2 cellular contexts compared by ENCODE assay signal in the genomic region with DNA sequence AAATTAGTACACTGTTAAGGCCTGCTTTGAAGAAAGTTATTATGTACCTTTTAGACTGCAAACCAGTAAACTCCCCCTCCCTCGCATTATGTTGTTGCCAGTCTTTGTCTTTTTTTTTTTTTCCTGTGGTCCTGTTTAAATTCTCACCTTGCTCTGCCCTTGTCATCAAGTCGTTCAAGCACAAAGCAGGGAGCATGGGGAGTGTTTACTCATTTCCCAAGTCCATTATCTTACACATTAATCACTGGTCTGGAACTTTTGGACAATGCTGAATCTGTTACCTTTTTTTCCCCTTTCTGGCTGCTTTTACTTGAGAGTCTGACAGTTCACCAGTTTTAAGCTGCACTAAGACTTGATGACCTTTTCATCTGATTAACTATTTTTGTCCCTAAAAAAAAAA.
TF ChIP-seq lines count a peak whose summit lies in the region.

No MANE protein-coding gene starts in this region.

TF ChIP-seq in GM23338, 12 proteins besides CTCF, POLR2A, EP300 and RAD21 (continues in another document):
- TF ChIP-seq CREB1 (CRISPR knock-in tag; IDR thresholded peaks at IDR 0.05; ENCODE audit: low read depth) (no peak), STAT1 (IDR thresholded peaks at IDR 0.05; ENCODE audit: unreplicated experiment) (no peak), NANOG (IDR thresholded peaks at IDR 0.05; ENCODE audit: borderline replicate concordance) (no peak), JUNB (IDR thresholded peaks at IDR 0.05; ENCODE audit: unreplicated experiment) (no peak), ZNF114 (CRISPR knock-in tag; IDR thresholded peaks at IDR 0.05) (no peak), EZH2 (IDR thresholded peaks at IDR 0.05; ENCODE audit: low read depth, unreplicated experiment) (no peak), POLR2AphosphoS5 (IDR thresholded peaks at IDR 0.05; ENCODE audit: low read depth) (no peak)
- TF ChIP-seq, protein P1, sequence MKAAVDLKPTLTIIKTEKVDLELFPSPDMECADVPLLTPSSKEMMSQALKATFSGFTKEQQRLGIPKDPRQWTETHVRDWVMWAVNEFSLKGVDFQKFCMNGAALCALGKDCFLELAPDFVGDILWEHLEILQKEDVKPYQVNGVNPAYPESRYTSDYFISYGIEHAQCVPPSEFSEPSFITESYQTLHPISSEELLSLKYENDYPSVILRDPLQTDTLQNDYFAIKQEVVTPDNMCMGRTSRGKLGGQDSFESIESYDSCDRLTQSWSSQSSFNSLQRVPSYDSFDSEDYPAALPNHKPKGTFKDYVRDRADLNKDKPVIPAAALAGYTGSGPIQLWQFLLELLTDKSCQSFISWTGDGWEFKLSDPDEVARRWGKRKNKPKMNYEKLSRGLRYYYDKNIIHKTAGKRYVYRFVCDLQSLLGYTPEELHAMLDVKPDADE (IDR thresholded peaks at IDR 0.05) = no peak
- TF ChIP-seq, protein P2, sequence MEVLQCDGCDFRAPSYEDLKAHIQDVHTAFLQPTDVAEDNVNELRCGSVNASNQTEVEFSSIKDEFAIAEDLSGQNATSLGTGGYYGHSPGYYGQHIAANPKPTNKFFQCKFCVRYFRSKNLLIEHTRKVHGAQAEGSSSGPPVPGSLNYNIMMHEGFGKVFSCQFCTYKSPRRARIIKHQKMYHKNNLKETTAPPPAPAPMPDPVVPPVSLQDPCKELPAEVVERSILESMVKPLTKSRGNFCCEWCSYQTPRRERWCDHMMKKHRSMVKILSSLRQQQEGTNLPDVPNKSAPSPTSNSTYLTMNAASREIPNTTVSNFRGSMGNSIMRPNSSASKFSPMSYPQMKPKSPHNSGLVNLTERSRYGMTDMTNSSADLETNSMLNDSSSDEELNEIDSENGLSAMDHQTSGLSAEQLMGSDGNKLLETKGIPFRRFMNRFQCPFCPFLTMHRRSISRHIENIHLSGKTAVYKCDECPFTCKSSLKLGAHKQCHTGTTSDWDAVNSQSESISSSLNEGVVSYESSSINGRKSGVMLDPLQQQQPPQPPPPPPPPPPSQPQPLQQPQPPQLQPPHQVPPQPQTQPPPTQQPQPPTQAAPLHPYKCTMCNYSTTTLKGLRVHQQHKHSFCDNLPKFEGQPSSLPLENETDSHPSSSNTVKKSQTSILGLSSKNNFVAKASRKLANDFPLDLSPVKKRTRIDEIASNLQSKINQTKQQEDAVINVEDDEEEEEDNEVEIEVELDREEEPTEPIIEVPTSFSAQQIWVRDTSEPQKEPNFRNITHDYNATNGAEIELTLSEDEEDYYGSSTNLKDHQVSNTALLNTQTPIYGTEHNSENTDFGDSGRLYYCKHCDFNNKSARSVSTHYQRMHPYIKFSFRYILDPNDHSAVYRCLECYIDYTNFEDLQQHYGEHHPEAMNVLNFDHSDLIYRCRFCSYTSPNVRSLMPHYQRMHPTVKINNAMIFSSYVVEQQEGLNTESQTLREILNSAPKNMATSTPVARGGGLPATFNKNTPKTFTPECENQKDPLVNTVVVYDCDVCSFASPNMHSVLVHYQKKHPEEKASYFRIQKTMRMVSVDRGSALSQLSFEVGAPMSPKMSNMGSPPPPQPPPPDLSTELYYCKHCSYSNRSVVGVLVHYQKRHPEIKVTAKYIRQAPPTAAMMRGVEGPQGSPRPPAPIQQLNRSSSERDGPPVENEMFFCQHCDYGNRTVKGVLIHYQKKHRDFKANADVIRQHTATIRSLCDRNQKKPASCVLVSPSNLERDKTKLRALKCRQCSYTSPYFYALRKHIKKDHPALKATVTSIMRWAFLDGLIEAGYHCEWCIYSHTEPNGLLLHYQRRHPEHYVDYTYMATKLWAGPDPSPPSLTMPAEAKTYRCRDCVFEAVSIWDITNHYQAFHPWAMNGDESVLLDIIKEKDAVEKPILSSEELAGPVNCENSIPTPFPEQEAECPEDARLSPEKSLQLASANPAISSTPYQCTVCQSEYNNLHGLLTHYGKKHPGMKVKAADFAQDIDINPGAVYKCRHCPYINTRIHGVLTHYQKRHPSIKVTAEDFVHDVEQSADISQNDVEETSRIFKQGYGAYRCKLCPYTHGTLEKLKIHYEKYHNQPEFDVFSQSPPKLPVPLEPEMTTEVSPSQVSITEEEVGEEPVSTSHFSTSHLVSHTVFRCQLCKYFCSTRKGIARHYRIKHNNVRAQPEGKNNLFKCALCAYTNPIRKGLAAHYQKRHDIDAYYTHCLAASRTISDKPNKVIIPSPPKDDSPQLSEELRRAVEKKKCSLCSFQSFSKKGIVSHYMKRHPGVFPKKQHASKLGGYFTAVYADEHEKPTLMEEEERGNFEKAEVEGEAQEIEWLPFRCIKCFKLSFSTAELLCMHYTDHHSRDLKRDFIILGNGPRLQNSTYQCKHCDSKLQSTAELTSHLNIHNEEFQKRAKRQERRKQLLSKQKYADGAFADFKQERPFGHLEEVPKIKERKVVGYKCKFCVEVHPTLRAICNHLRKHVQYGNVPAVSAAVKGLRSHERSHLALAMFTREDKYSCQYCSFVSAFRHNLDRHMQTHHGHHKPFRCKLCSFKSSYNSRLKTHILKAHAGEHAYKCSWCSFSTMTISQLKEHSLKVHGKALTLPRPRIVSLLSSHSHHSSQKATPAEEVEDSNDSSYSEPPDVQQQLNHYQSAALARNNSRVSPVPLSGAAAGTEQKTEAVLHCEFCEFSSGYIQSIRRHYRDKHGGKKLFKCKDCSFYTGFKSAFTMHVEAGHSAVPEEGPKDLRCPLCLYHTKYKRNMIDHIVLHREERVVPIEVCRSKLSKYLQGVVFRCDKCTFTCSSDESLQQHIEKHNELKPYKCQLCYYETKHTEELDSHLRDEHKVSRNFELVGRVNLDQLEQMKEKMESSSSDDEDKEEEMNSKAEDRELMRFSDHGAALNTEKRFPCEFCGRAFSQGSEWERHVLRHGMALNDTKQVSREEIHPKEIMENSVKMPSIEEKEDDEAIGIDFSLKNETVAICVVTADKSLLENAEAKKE (CRISPR knock-in tag; IDR thresholded peaks at IDR 0.05) = no peak
- TF ChIP-seq, protein P3, sequence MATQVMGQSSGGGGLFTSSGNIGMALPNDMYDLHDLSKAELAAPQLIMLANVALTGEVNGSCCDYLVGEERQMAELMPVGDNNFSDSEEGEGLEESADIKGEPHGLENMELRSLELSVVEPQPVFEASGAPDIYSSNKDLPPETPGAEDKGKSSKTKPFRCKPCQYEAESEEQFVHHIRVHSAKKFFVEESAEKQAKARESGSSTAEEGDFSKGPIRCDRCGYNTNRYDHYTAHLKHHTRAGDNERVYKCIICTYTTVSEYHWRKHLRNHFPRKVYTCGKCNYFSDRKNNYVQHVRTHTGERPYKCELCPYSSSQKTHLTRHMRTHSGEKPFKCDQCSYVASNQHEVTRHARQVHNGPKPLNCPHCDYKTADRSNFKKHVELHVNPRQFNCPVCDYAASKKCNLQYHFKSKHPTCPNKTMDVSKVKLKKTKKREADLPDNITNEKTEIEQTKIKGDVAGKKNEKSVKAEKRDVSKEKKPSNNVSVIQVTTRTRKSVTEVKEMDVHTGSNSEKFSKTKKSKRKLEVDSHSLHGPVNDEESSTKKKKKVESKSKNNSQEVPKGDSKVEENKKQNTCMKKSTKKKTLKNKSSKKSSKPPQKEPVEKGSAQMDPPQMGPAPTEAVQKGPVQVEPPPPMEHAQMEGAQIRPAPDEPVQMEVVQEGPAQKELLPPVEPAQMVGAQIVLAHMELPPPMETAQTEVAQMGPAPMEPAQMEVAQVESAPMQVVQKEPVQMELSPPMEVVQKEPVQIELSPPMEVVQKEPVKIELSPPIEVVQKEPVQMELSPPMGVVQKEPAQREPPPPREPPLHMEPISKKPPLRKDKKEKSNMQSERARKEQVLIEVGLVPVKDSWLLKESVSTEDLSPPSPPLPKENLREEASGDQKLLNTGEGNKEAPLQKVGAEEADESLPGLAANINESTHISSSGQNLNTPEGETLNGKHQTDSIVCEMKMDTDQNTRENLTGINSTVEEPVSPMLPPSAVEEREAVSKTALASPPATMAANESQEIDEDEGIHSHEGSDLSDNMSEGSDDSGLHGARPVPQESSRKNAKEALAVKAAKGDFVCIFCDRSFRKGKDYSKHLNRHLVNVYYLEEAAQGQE (IDR thresholded peaks at IDR 0.05; ENCODE audit: unreplicated experiment) = no peak

TF ChIP-seq in H1, 55 proteins besides CTCF, POLR2A, EP300 and RAD21:
- no peak for TF ChIP-seq TEAD4 (IDR thresholded peaks at IDR 0.05; ENCODE audit: low read depth, low read length)
- TF ChIP-seq YY1 (IDR thresholded peaks at IDR 0.05; ENCODE audit: low read depth, low read length) = no peak
- no peak for TF ChIP-seq PHF8 (conservative IDR thresholded peaks at IDR 0.05; ENCODE audit: low read depth, low read length)
- no peak for TF ChIP-seq NANOG (IDR thresholded peaks at IDR 0.05; ENCODE audit: insufficient read depth, low read depth, low read length, poor library complexity, severe bottlenecking)
- no peak for TF ChIP-seq SIRT6 (IDR thresholded peaks at IDR 0.05; ENCODE audit: low read length)
- no peak for TF ChIP-seq POU5F1 (IDR thresholded peaks at IDR 0.05; ENCODE audit: low read depth, low read length)
- TF ChIP-seq TAF7 (optimal IDR thresholded peaks at IDR 0.05; ENCODE audit: borderline replicate concordance, low read depth, low read length) = no peak
- TF ChIP-seq JUND (IDR thresholded peaks at IDR 0.05; ENCODE audit: low read length) = no peak
- TF ChIP-seq KDM1A (IDR thresholded peaks at IDR 0.05; ENCODE audit: borderline replicate concordance, low read length) = no peak
- no peak for TF ChIP-seq BCL11A (IDR thresholded peaks at IDR 0.05; ENCODE audit: low read depth in 2 of 2, low read length in 2 of 2)
- TF ChIP-seq EZH2 (IDR thresholded peaks at IDR 0.05; ENCODE audit: low read depth, low read length, severe bottlenecking) = no peak
- no peak for TF ChIP-seq EGR1 (IDR thresholded peaks at IDR 0.05; ENCODE audit: borderline replicate concordance, low read depth, low read length)
- no peak for TF ChIP-seq HDAC6 (IDR thresholded peaks at IDR 0.05; ENCODE audit: low read depth, low read length)
- TF ChIP-seq BACH1 (IDR thresholded peaks at IDR 0.05; ENCODE audit: low read length) = no peak
- TF ChIP-seq SAP30 (IDR thresholded peaks at IDR 0.05; ENCODE audit: insufficient read depth, insufficient replicate concordance, low read length) = no peak
- no peak for TF ChIP-seq KDM5A (IDR thresholded peaks at IDR 0.05; ENCODE audit: low read length)
- TF ChIP-seq TBP (IDR thresholded peaks at IDR 0.05; ENCODE audit: low read depth, low read length) = no peak
